22 cellular contexts compared by ENCODE assay signal in genomic region chr7:24800667-24801066, GRCh38. TPM values are rescaled to one million over a fixed set of nuclear protein-coding genes. Genes with fewer than 3 reads are reported as not detected.
DNase-seq lines count a peak whose midpoint lies in the region; ATAC-seq and TF ChIP-seq lines count a peak whose summit lies in the region.
"Had no signal": no experiment of that assay in that cellular context is flagged by ENCODE, and none has a peak within 500 bp of the region (broad histone marks: within the 10 kb centered on the region; RNA-seq: fewer than 3 reads in every experiment).

No MANE protein-coding gene starts in this region.

- peak overlapping the region; percentile 37 for H3K27ac Mint-ChIP-seq in activated T-cell treated with anti-CD3 and anti-CD28 coated beads, Interleukin-2, amount 50 U/mL, for 24 hours
- peak overlapping the region; percentile 79 for H3K27ac Mint-ChIP-seq in T-helper 1 cell treated with Interleukin-12 subunit alpha and Interleukin-12 subunit beta and Interleukin-4 antibody, amounts not matched to agents 30 μg/mL and 1 μg/mL, for 36 hours
- H3K27ac Mint-ChIP-seq in activated T-helper 17 cell treated with anti-CD3 and anti-CD28 coated beads, Interleukin-2, amount 50 U/mL, for 72 hours: peak overlapping the region; percentile 88
- H3K27ac Mint-ChIP-seq: CD4-positive, CD25-positive, alpha-beta regulatory T cell; HFFc6; IgD-negative memory B cell had no signal

- no peak overlapping the region for H3K9ac ChIP-seq in DND-41 (ENCODE audit: low read depth, low read length)

- H3K4me1 Mint-ChIP-seq in activated T-cell treated with anti-CD3 and anti-CD28 coated beads, Interleukin-2, amount 50 U/mL, for 24 hours (ENCODE audit: low read depth): peaks cover 7% of the 10 kb centered on the region
- peaks cover 8% of the 10 kb centered on the region for H3K4me1 Mint-ChIP-seq in T-helper 1 cell treated with Interleukin-12 subunit alpha and Interleukin-12 subunit beta and Interleukin-4 antibody, amounts not matched to agents 30 μg/mL and 1 μg/mL, for 36 hours (ENCODE audit: low read depth)
- peaks cover 9% of the 10 kb centered on the region for H3K4me1 Mint-ChIP-seq in activated T-helper 17 cell treated with anti-CD3 and anti-CD28 coated beads, Interleukin-2, amount 50 U/mL, for 72 hours

- H3K9me3 Mint-ChIP-seq in activated T-cell treated with anti-CD3 and anti-CD28 coated beads, Interleukin-2, amount 50 U/mL, for 24 hours: no peaks in the 10 kb centered on the region
- H3K9me3 Mint-ChIP-seq in T-helper 1 cell treated with Interleukin-12 subunit alpha and Interleukin-12 subunit beta and Interleukin-4 antibody, amounts not matched to agents 30 μg/mL and 1 μg/mL, for 36 hours: peaks cover 6% of the 10 kb centered on the region
- H3K9me3 Mint-ChIP-seq in activated T-helper 17 cell treated with anti-CD3 and anti-CD28 coated beads, Interleukin-2, amount 50 U/mL, for 72 hours: no peaks in the 10 kb centered on the region
- H3K9me3 Mint-ChIP-seq: HFFc6, IgD-negative memory B cell had no signal

- peaks cover 91% of the 10 kb centered on the region for H3K36me3 Mint-ChIP-seq in activated T-cell treated with anti-CD3 and anti-CD28 coated beads, Interleukin-2, amount 50 U/mL, for 24 hours (ENCODE audit: low read depth)
- peaks cover 51% of the 10 kb centered on the region for H3K36me3 Mint-ChIP-seq in T-helper 1 cell treated with Interleukin-12 subunit alpha and Interleukin-12 subunit beta and Interleukin-4 antibody, amounts not matched to agents 30 μg/mL and 1 μg/mL, for 36 hours (ENCODE audit: low read depth)
- H3K36me3 Mint-ChIP-seq in activated T-helper 17 cell treated with anti-CD3 and anti-CD28 coated beads, Interleukin-2, amount 50 U/mL, for 72 hours (ENCODE audit: low read depth): peaks cover 99% of the 10 kb centered on the region

- H3K4me1 ChIP-seq in DND-41 (ENCODE audit: insufficient read depth, low read length): no peaks in the 10 kb centered on the region
- H3K4me1 ChIP-seq: A549, Peyer's patch had no signal

- DNase-seq in activated T-cell treated with anti-CD3 and anti-CD28 coated beads, Interleukin-2, amount 50 U/mL, for 24 hours: no peak
- DNase-seq in activated T-cell treated with anti-CD3 and anti-CD28 coated beads for 4 hours (no peak), DND-41 (no peak), nucleus accumbens (lab: John Stamatoyannopoulos, UW) (no peak), hepatic stellate cell (ENCODE audit: low spot score) (no peak)
- DNase-seq: DMS79 treated with DMSO at 0.1 percent for 48 hours, H7, HFFc6, Karpas-422, MV-4-11, NCI-H1694 treated with DMSO at 0.1 percent for 48 hours, NCI-H2081 treated with DMSO at 0.1 percent for 48 hours, NCI-H2171 treated with DMSO at 0.1 percent for 48 hours, NCI-H446, NCI-H526, Peyer's patch had no signal

- TF ChIP-seq CTCF in DND-41 (IDR thresholded peaks at IDR 0.05; ENCODE audit: borderline replicate concordance, extremely low read depth, low read length, poor library complexity, severe bottlenecking): no peak

- no peaks in the 10 kb centered on the region for H3K27me3 ChIP-seq in DND-41 (ENCODE audit: insufficient read depth, low read length, poor library complexity)
- H3K27me3 ChIP-seq: Peyer's patch had no signal

- H3K79me2 ChIP-seq in DND-41 (ENCODE audit: insufficient read depth, low read length): no peaks in the 10 kb centered on the region

- no peak overlapping the region for H3K27ac ChIP-seq in DND-41 (ENCODE audit: low read length)
- H3K27ac ChIP-seq: A549, Peyer's patch had no signal

- H2AFZ ChIP-seq in DND-41 (ENCODE audit: low read depth, low read length): no peak overlapping the region

- H3K9me3 ChIP-seq in DND-41 (ENCODE audit: insufficient read depth, low read length, severe bottlenecking): no peaks in the 10 kb centered on the region
- H3K9me3 ChIP-seq: A549, Peyer's patch had no signal

- no peaks in the 10 kb centered on the region for H3K27me3 Mint-ChIP-seq in activated T-cell treated with anti-CD3 and anti-CD28 coated beads, Interleukin-2, amount 50 U/mL, for 24 hours
- no peaks in the 10 kb centered on the region for H3K27me3 Mint-ChIP-seq in T-helper 1 cell treated with Interleukin-12 subunit alpha and Interleukin-12 subunit beta and Interleukin-4 antibody, amounts not matched to agents 30 μg/mL and 1 μg/mL, for 36 hours (ENCODE audit: low read depth)
- H3K27me3 Mint-ChIP-seq in activated T-helper 17 cell treated with anti-CD3 and anti-CD28 coated beads, Interleukin-2, amount 50 U/mL, for 72 hours: no peaks in the 10 kb centered on the region
- H3K27me3 Mint-ChIP-seq: CD4-positive, CD25-positive, alpha-beta regulatory T cell; IgD-negative memory B cell had no signal

- no peak overlapping the region for H3K4me3 Mint-ChIP-seq in activated T-cell treated with anti-CD3 and anti-CD28 coated beads, Interleukin-2, amount 50 U/mL, for 24 hours
- H3K4me3 Mint-ChIP-seq in T-helper 1 cell treated with Interleukin-12 subunit alpha and Interleukin-12 subunit beta and Interleukin-4 antibody, amounts not matched to agents 30 μg/mL and 1 μg/mL, for 36 hours: no peak overlapping the region
- peak overlapping the region; percentile 52 for H3K4me3 Mint-ChIP-seq in activated T-helper 17 cell treated with anti-CD3 and anti-CD28 coated beads, Interleukin-2, amount 50 U/mL, for 72 hours
- H3K4me3 Mint-ChIP-seq: CD4-positive, CD25-positive, alpha-beta regulatory T cell; HFFc6; IgD-negative memory B cell had no signal

- no peak overlapping the region for H3K4me3 ChIP-seq in DND-41 (ENCODE audit: low read depth in 1 of 2, low read length in 2 of 2)
- H3K4me3 ChIP-seq: A549, GM12878, Peyer's patch had no signal

- H3K4me2 ChIP-seq in DND-41 (ENCODE audit: insufficient read depth, low read length): no peak overlapping the region
- H3K4me2 ChIP-seq: A549 had no signal

- peaks cover 38% of the 10 kb centered on the region for H3K36me3 ChIP-seq in DND-41 (ENCODE audit: insufficient read depth, low read length)

- no peaks in the 10 kb centered on the region for H4K20me1 ChIP-seq in DND-41 (ENCODE audit: insufficient read depth, low read length)

- 0 out of 3 replicates have a peak, but pooled peaks have one; percentile 53 for ATAC-seq in DND-41 (ENCODE audit: insufficient read depth, low read depth)
- ATAC-seq in activated T-helper 17 cell treated with anti-CD3 and anti-CD28 coated beads, Interleukin-2, amount 50 U/mL, for 72 hours (replicated peaks): peak; percentile 99
- ATAC-seq: A549, GM12878 had no signal

RNA-seq across cellular contexts. Expression of gene GSDME, which starts 43.4 kb away (rescaled TPM):
- 1 to 10 TPM in 1 of 2 donors, under 1 TPM in 1; 0.50 to 1.6 TPM for total RNA-seq in activated T-helper 17 cell treated with anti-CD3 and anti-CD28 coated beads, Interleukin-2, amount 50 U/mL, for 72 hours
- total RNA-seq: CD4-positive, CD25-positive, alpha-beta regulatory T cell had no signal

Comparison
In these comparisons a context has a peak if more than half of its experiments do, and no peak if none do; other contexts are left out.
1. H3K27ac Mint-ChIP-seq: peak in every context shown above with its lines; median percentile 88 in activated T-helper 17 cell treated with anti-CD3 and anti-CD28 coated beads, Interleukin-2, amount 50 U/mL, for 72 hours; 79 in T-helper 1 cell treated with Interleukin-12 subunit alpha and Interleukin-12 subunit beta and Interleukin-4 antibody, amounts not matched to agents 30 μg/mL and 1 μg/mL, for 36 hours; 37 in activated T-cell treated with anti-CD3 and anti-CD28 coated beads, Interleukin-2, amount 50 U/mL, for 24 hours.